In the genomic region with DNA sequence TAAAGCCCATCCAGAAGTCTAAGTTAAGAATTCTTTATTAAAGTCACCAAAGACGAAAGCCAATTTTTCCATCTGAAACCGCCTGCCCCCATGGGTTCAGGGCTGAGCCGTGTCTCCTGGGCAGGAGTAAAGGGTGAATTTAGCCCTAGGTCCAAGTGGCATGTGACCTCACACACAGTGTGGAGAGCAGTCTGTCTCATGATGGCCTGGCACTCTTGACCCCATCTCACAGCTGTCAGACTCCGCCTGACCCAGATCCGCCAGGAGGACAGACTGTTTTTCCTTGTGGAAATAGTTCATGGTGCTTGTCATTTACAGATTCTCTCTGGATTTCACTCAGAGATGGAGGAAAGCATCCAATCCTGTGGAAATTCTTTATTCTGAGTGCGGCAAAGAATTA, we compare ENCODE assay signal across 22 cellular contexts.
"Had no signal": no experiment of that assay in that cellular context is flagged by ENCODE, and none has a peak within 500 bp of the region (broad histone marks: within the 10 kb centered on the region; RNA-seq: fewer than 3 reads in every experiment).

No MANE protein-coding gene starts in this region.

- H3K4me3 Mint-ChIP-seq: activated naive CD4-positive, alpha-beta T cell treated with anti-CD3 and anti-CD28 coated beads for 36 hours; activated naive CD8-positive, alpha-beta T cell treated with anti-CD3 and anti-CD28 coated beads for 36 hours; memory B cell; nephron; stimulated activated naive B cell treated with anti-CD40 and anti-IgM and Interleukin-4, amounts not matched to agents 10 μg/mL and 1 μg/mL and 100 μg/mL, for 72 hours had no signal

- H3K36me3 Mint-ChIP-seq: activated naive CD8-positive, alpha-beta T cell treated with anti-CD3 and anti-CD28 coated beads for 36 hours; memory B cell; stimulated activated naive B cell treated with anti-CD40 and anti-IgM and Interleukin-4, amounts not matched to agents 10 μg/mL and 1 μg/mL and 100 μg/mL, for 72 hours had no signal

- DNase-seq: activated CD4-positive, alpha-beta T cell treated with anti-CD3 and anti-CD28 coated beads for 4 hours; activated CD4-positive, alpha-beta T cell treated with anti-CD3 and anti-CD28 coated beads, Interleukin-2, amount 50 U/mL, for 48 hours; activated CD8-positive, alpha-beta memory T cell treated with anti-CD3 and anti-CD28 coated beads for 24 hours; activated effector memory CD4-positive, alpha-beta T cell treated with anti-CD3 and anti-CD28 coated beads, Interleukin-2, amount 50 U/mL, for 16 hours; activated naive CD4-positive, alpha-beta T cell treated with anti-CD3 and anti-CD28 coated beads for 36 hours; activated naive CD8-positive, alpha-beta T cell treated with anti-CD3 and anti-CD28 coated beads for 36 hours; adrenal gland; aorta; body of pancreas; central memory CD4-positive, alpha-beta T cell; foreskin fibroblast; sigmoid colon; stimulated activated CD4-positive, alpha-beta T cell treated with anti-CD3 and anti-CD28 coated beads, Interleukin-15, amount 100 ng/mL, for 24 hours; stimulated activated CD4-positive, alpha-beta T cell treated with anti-CD3 and anti-CD28 coated beads, Interleukin-2, amount 100 ng/mL, for 24 hours; stimulated activated naive B cell treated with anti-CD40 and anti-IgM and Interleukin-4, amounts not matched to agents 10 μg/mL and 1 μg/mL and 100 μg/mL, for 72 hours; stomach; thyroid gland; upper lobe of right lung had no signal

- H3K27ac Mint-ChIP-seq: activated naive CD4-positive, alpha-beta T cell treated with anti-CD3 and anti-CD28 coated beads for 36 hours; activated naive CD8-positive, alpha-beta T cell treated with anti-CD3 and anti-CD28 coated beads for 36 hours; memory B cell; stimulated activated naive B cell treated with anti-CD40 and anti-IgM and Interleukin-4, amounts not matched to agents 10 μg/mL and 1 μg/mL and 100 μg/mL, for 72 hours had no signal

- H3K36me3 ChIP-seq: adrenal gland, neutrophil, sigmoid colon, stomach, thyroid gland, upper lobe of right lung had no signal

- H3K9me3 ChIP-seq: adrenal gland, body of pancreas, neutrophil, sigmoid colon, stomach, thyroid gland, upper lobe of right lung had no signal

- H3K27me3 ChIP-seq: adrenal gland, body of pancreas, neutrophil, sigmoid colon, stomach, thyroid gland, upper lobe of right lung had no signal

- H3K4me3 ChIP-seq: adrenal gland, body of pancreas, sigmoid colon, stomach, thyroid gland, upper lobe of right lung had no signal

- H3K9me3 Mint-ChIP-seq: activated naive CD4-positive, alpha-beta T cell treated with anti-CD3 and anti-CD28 coated beads for 36 hours; activated naive CD8-positive, alpha-beta T cell treated with anti-CD3 and anti-CD28 coated beads for 36 hours; memory B cell; nephron; stimulated activated naive B cell treated with anti-CD40 and anti-IgM and Interleukin-4, amounts not matched to agents 10 μg/mL and 1 μg/mL and 100 μg/mL, for 72 hours had no signal

- H3K4me1 ChIP-seq: upper lobe of right lung had no signal

- ATAC-seq: body of pancreas; esophagus mucosa; stimulated activated naive B cell treated with anti-CD40 and anti-IgM and Interleukin-4, amounts not matched to agents 10 μg/mL and 1 μg/mL and 100 μg/mL, for 72 hours; upper lobe of right lung had no signal

- H3K27ac ChIP-seq: adrenal gland, body of pancreas, neutrophil, stomach, upper lobe of right lung had no signal

- H3K4me1 Mint-ChIP-seq: activated naive CD8-positive, alpha-beta T cell treated with anti-CD3 and anti-CD28 coated beads for 36 hours; memory B cell; stimulated activated naive B cell treated with anti-CD40 and anti-IgM and Interleukin-4, amounts not matched to agents 10 μg/mL and 1 μg/mL and 100 μg/mL, for 72 hours had no signal
